In the genomic region with DNA sequence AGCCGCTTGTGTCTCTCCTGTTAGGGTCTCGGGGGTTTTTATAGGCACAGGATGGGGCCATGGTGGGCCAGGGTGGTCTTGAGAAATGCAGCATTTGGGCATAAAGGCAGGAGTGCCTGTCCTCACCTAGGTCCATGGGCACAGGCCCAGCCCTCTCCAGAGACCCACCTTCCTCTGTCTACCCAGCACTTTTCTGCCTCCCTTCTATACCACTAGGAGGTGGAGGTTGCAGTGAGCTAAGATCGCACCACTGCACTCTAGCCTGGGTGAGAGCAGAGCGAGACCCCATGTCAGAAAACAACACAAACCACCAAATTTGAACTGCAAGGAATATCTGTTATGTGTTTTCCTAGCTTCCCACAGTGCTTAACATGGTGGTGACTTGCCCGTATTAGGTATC, we compare ENCODE assay signal across 18 cellular contexts. TPM values are rescaled to one million over a fixed set of nuclear protein-coding genes. Genes with fewer than 3 reads are reported as not detected.
DNase-seq lines count a peak whose midpoint lies in the region; ATAC-seq, FAIRE-seq and TF ChIP-seq lines count a peak whose summit lies in the region.
"Had no signal": no experiment of that assay in that cellular context is flagged by ENCODE, and none has a peak within 500 bp of the region (broad histone marks: within the 10 kb centered on the region; RNA-seq: fewer than 3 reads in every experiment).

No MANE protein-coding gene starts in this region.

- H3K27me3 Mint-ChIP-seq in CD14-positive monocyte (ENCODE audit: low read depth in 3 of 3), result no peaks in the 10 kb centered on the region
- H3K27me3 Mint-ChIP-seq: CD4-positive, alpha-beta T cell had no signal

- TF ChIP-seq RAD21 in H1 (IDR thresholded peaks at IDR 0.05 in 1 of 2, conservative IDR thresholded peaks at IDR 0.05 in 1 of 2; ENCODE audit: low read depth in 2 of 2, low read length in 2 of 2), result peak; percentile 24 to 41; a peak in 2 of 4 replicates

- no peak overlapping the region for H3K23ac ChIP-seq in H1 (ENCODE audit: insufficient read length)

- FAIRE-seq in H1 (lab: Jason Lieb, UNC), result peak; percentile 19
- FAIRE-seq: A549 had no signal

- BruUV-seq in OCI-LY7 (replicated peaks; lab: Mats Ljungman, UMichigan), result no TSS peak

- no peak overlapping the region for H2AK5ac ChIP-seq in H1 (ENCODE audit: low read depth, low read length)

- H3K4me1 ChIP-seq in DND-41 (ENCODE audit: insufficient read depth, low read length), result peaks cover 13% of the 10 kb centered on the region
- H3K4me1 ChIP-seq in OCI-LY7 (ENCODE audit: insufficient read depth, low read length, poor library complexity, severe bottlenecking), result peaks cover 35% of the 10 kb centered on the region
- H3K4me1 ChIP-seq in H1 (replicated peaks in 1 of 4; ENCODE audit: control insufficient read depth in 3 of 4, insufficient read depth in 4 of 4, low read length in 3 of 4), result no peaks in the 10 kb centered on the region; a peak in 2 of 7 replicates
- H3K4me1 ChIP-seq: A549, HAP-1 had no signal

- H3K4me2 ChIP-seq in DND-41 (ENCODE audit: insufficient read depth, low read length) (no peak overlapping the region), OCI-LY7 (ENCODE audit: low read length) (no peak overlapping the region), H1 (ENCODE audit: insufficient read depth in 1 of 2, low read depth in 2 of 2, low read length in 2 of 2) (no peak overlapping the region)
- H3K4me2 ChIP-seq: A549 had no signal

- H3K36me3 ChIP-seq in DND-41 (ENCODE audit: insufficient read depth, low read length) (peaks cover 15% of the 10 kb centered on the region), OCI-LY7 (ENCODE audit: insufficient read depth, low read length) (peaks cover 16% of the 10 kb centered on the region), H1 (ENCODE audit: control insufficient read depth in 2 of 4, insufficient read depth in 4 of 4, low read length in 3 of 4) (no peaks in the 10 kb centered on the region)
- H3K36me3 ChIP-seq: HAP-1 had no signal

- H3K9me3 Mint-ChIP-seq in CD14-positive monocyte, result peaks cover 0 to 4% (median 0%) of the 10 kb centered on the region in 7 donors
- H3K9me3 Mint-ChIP-seq: CD4-positive, alpha-beta T cell had no signal

- H2AFZ ChIP-seq in DND-41 (ENCODE audit: low read depth, low read length) (no peak overlapping the region), OCI-LY7 (ENCODE audit: low read length) (no peak overlapping the region), H1 (ENCODE audit: low read length) (no peak overlapping the region)

- CTCF ChIA-PET in OCI-LY7 (lab: Charles Lee; ENCODE audit: unreplicated experiment) (no interaction called here), H1 (lab: Charles Lee; ENCODE audit: partially characterized antibody) (interaction anchor here (1.0 to 1.6 kb wide), 3 partner anchors 10 to 70 kb away, joined by 3 to 9 read pairs (median 7); no protein-coding TSS in a partner anchor)

- intact Hi-C loops in OCI-LY7 (cut with micrococcal nuclease; ENCODE audit: unreplicated experiment) (no loop called here), CD14-positive monocyte (cut with micrococcal nuclease) (loop anchor here in 1 of 2 donors (10.0 kb wide), 2 partner anchors 45 to 55 kb away; a partner anchor contains a TSS)

- no peak overlapping the region for H2BK15ac ChIP-seq in H1 (ENCODE audit: low read length)

- H3K27me3 ChIP-seq in DND-41 (ENCODE audit: insufficient read depth, low read length, poor library complexity) (no peaks in the 10 kb centered on the region), H1 (replicated peaks in 1 of 4; ENCODE audit: control insufficient read depth in 3 of 4, extremely low read depth in 1 of 4, insufficient read depth in 3 of 4, low read length in 3 of 4) (no peaks in the 10 kb centered on the region)

- no peak for TF ChIP-seq EP300 in H1 (IDR thresholded peaks at IDR 0.05; ENCODE audit: borderline replicate concordance in 1 of 2, low read depth in 2 of 2, low read length in 2 of 2)

- ATAC-seq in DND-41 (ENCODE audit: insufficient read depth, low read depth) (peak; percentile 67), HG03442 (IDR thresholded peaks at IDR 0.05; ENCODE audit: unreplicated experiment) (no peak)

- no peak overlapping the region for H3K56ac ChIP-seq in H1 (replicated peaks; ENCODE audit: insufficient read length, low read depth, low read length)

- DNase-seq in DND-41, result no peak
- no peak for DNase-seq in OCI-LY7 (ENCODE audit: low spot score)
- no peak for DNase-seq in H1 (ENCODE audit: low read depth in 1 of 2, low spot score in 2 of 2)
- no peak for DNase-seq in NCI-H146 treated with DMSO at 0.1 percent for 48 hours (lab: John Stamatoyannopoulos, UW; ENCODE audit: unreplicated experiment)
- DNase-seq in SW480 (ENCODE audit: low spot score), result no peak
- DNase-seq in CD14-positive monocyte (ENCODE audit: low spot score), result no peak
- DNase-seq: Calu3; CD4-positive, alpha-beta T cell; IMR-90; NCI-H1048; NCI-H1694 treated with DMSO at 0.1 percent for 48 hours; NCI-H345; NCI-H69; SHP77 treated with DMSO at 0.1 percent for 48 hours had no signal

- no peak overlapping the region for H3K14ac ChIP-seq in H1 (ENCODE audit: insufficient read length)

- H3K27ac ChIP-seq in DND-41 (ENCODE audit: low read length) (peak overlapping the region; percentile 27; the same call in 1 of the 2 replicates), OCI-LY7 (ENCODE audit: low read depth, low read length, poor library complexity, severe bottlenecking) (no peak overlapping the region), H1 (ENCODE audit: low read depth, low read length) (no peak overlapping the region)
- H3K27ac ChIP-seq: A549 had no signal

- H3K23me2 ChIP-seq in H1 (ENCODE audit: low read depth, low read length), result no peaks in the 10 kb centered on the region

- H4K5ac ChIP-seq in H1 (ENCODE audit: insufficient read length, low read depth, low read length), result no peak overlapping the region

- POLR2A ChIA-PET in OCI-LY7 (lab: Charles Lee), result interaction anchor here (0.6 to 8.4 kb wide), 3 partner anchors 13 to 350 kb away, joined by 3 to 84 read pairs (median 4); no protein-coding TSS in a partner anchor
- POLR2A ChIA-PET in H1 (lab: Charles Lee; ENCODE audit: partially characterized antibody), result interaction anchor here (1.5 kb wide), 1 partner anchor 11 kb away, joined by 3 read pairs; no protein-coding TSS in a partner anchor

- no peak overlapping the region for H2BK12ac ChIP-seq in H1 (ENCODE audit: low read depth, low read length)

- H2BK120ac ChIP-seq in H1 (replicated peaks; ENCODE audit: low read depth, low read length), result no peak overlapping the region

- no peak overlapping the region for H3K18ac ChIP-seq in H1 (ENCODE audit: extremely low read depth, low read length)

- no peak for TF ChIP-seq POLR2A in H1 (IDR thresholded peaks at IDR 0.05; ENCODE audit: control extremely low read depth in 1 of 2, low read depth in 2 of 2, low read length in 2 of 2)

- 0 out of 2 replicates have a peak overlapping the region, but pooled peaks have one; percentile 16 for H2BK5ac ChIP-seq in H1 (ENCODE audit: low read depth, low read length)

- no peak overlapping the region; the same call in 1 of the 2 replicates for H4K8ac ChIP-seq in H1 (ENCODE audit: extremely low read depth, insufficient read depth, low read length)

- H3K9me2 ChIP-seq in OCI-LY7 (ENCODE audit: insufficient read depth, low read length), result no peaks in the 10 kb centered on the region

- H3K79me2 ChIP-seq in DND-41 (ENCODE audit: insufficient read depth, low read length) (peaks cover 97% of the 10 kb centered on the region), OCI-LY7 (ENCODE audit: insufficient read depth, low read depth, low read length) (peaks cover 36% of the 10 kb centered on the region; the same call in 1 of the 2 replicates), H1 (ENCODE audit: control insufficient read depth in 1 of 2, insufficient read depth in 2 of 2, low read length in 2 of 2) (peaks cover 0 to 39% of the 10 kb centered on the region in 2 experiments; a peak in 2 of 4 replicates)

- H3K9ac ChIP-seq in DND-41 (ENCODE audit: low read depth, low read length), result no peak overlapping the region
- no peak overlapping the region for H3K9ac ChIP-seq in H1 (replicated peaks in 1 of 4; ENCODE audit: extremely low read depth in 1 of 4, low read depth in 3 of 4, low read length in 3 of 4)

- H3K9me3 ChIP-seq in DND-41 (ENCODE audit: insufficient read depth, low read length, severe bottlenecking), result no peaks in the 10 kb centered on the region
- no peaks in the 10 kb centered on the region for H3K9me3 ChIP-seq in OCI-LY7 (ENCODE audit: low read length)
- no peaks in the 10 kb centered on the region for H3K9me3 ChIP-seq in H1 (ENCODE audit: insufficient read depth in 2 of 2, low read depth in 1 of 2, low read length in 1 of 2)
- H3K9me3 ChIP-seq: A549, HAP-1 had no signal

- TF ChIP-seq CTCF in DND-41 (IDR thresholded peaks at IDR 0.05; ENCODE audit: borderline replicate concordance, extremely low read depth, low read length, poor library complexity, severe bottlenecking) (peak; percentile 49), GM12875 (IDR thresholded peaks at IDR 0.05; ENCODE audit: borderline replicate concordance, insufficient read depth, low read depth, low read length) (0 out of 2 replicates have a peak, but pooled peaks have one; percentile 7), OCI-LY7 (conservative IDR thresholded peaks at IDR 0.05; ENCODE audit: low read length) (peak; percentile 49), H1 (IDR thresholded peaks at IDR 0.05; ENCODE audit: control extremely low read depth in 1 of 3, insufficient read depth in 1 of 3, low read depth in 1 of 3, low read length in 3 of 3) (peak in 2 of 3 experiments; percentile 39 to 55; a peak in 3 of 4 replicates), CD14-positive monocyte (IDR thresholded peaks at IDR 0.05) (no peak)

- no peak overlapping the region for H3K4ac ChIP-seq in H1 (replicated peaks; ENCODE audit: insufficient read length, low read depth, low read length)

- H3K79me1 ChIP-seq in H1 (ENCODE audit: low read depth, low read length), result peaks cover 3% of the 10 kb centered on the region; the same call in 1 of the 2 replicates

- peak overlapping the region in 3 of 7 donors; percentile 16 to 46 (median 20) for H3K27ac Mint-ChIP-seq in CD14-positive monocyte
- H3K27ac Mint-ChIP-seq: CD4-positive, alpha-beta T cell had no signal

- H3K4me1 Mint-ChIP-seq in CD14-positive monocyte, result peaks cover 30% of the 10 kb centered on the region

- peaks cover 6 to 19% of the 10 kb centered on the region in 2 donors for H3K36me3 Mint-ChIP-seq in CD14-positive monocyte

- H4K91ac ChIP-seq in H1 (replicated peaks; ENCODE audit: insufficient read length, low read length), result no peak overlapping the region

- H2BK20ac ChIP-seq in H1 (ENCODE audit: low read length), result no peak overlapping the region

- no peak overlapping the region for H3K4me3 Mint-ChIP-seq in CD14-positive monocyte
- H3K4me3 Mint-ChIP-seq: CD4-positive, alpha-beta T cell had no signal

- WGBS in H1 (ENCODE audit: extremely low coverage in 1 of 2, insufficient coverage in 1 of 2, insufficient read length in 1 of 2, insufficient replicate concordance in 2 of 2, low coverage in 1 of 2, low lambda C conversion rate in 2 of 2, missing lambda C conversion rate in 1 of 2), 2 experiments, result 95% methylated on average over 5 of the region's 5 CpGs; no CpG with 5 or more reads in 1 of the 2 experiments

- H4K20me1 ChIP-seq in DND-41 (ENCODE audit: insufficient read depth, low read length) (peaks cover 31% of the 10 kb centered on the region; the same call in 1 of the 2 replicates), OCI-LY7 (ENCODE audit: insufficient read depth, low read length) (no peaks in the 10 kb centered on the region), H1 (replicated peaks in 1 of 2; ENCODE audit: control insufficient read depth in 1 of 2, insufficient read depth in 2 of 2, low read length in 2 of 2) (peaks cover 0 to 3% of the 10 kb centered on the region in 2 experiments)

- no peak overlapping the region for H3K4me3 ChIP-seq in DND-41 (ENCODE audit: low read depth in 1 of 2, low read length in 2 of 2)
- H3K4me3 ChIP-seq in GM12875 (ENCODE audit: low read depth, low read length), result no peak overlapping the region
- no peak overlapping the region for H3K4me3 ChIP-seq in OCI-LY7 (ENCODE audit: low read depth, low read length, poor library complexity, severe bottlenecking)
- no peak overlapping the region for H3K4me3 ChIP-seq in H1 (ENCODE audit: extremely low read depth in 1 of 4, insufficient read depth in 2 of 4, low read depth in 3 of 4, low read length in 4 of 4)
- H3K4me3 ChIP-seq: A549, HAP-1 had no signal

RNA-seq across cellular contexts. Expression of a gene that starts 38.0 kb away (rescaled TPM):
- total RNA-seq in OCI-LY7 (2014; rRNA removed; shearing (Covaris generic)), result 3.9 and 4.7 TPM in 2 replicates
- total RNA-seq in OCI-LY7 (2022), result 19.4 and 22.4 TPM in 2 replicates
- 31.1 and 33.5 TPM in 2 replicates for total RNA-seq in H1 (2021; fragmentation: NEBNext Ultra II Directional; extraction: Animal tissue kit (Norgen Biotek cat#: 25700))
- polyA plus RNA-seq in H1 (2011; rRNA removed), result 3.8 TPM in 2 replicates
- polyA plus RNA-seq in H1 (2011; cell fraction: cytosol; rRNA removed), result 5.4 TPM
- polyA plus RNA-seq in H1 (2011; cell fraction: nucleus; rRNA removed), result 4.7 TPM
- polyA plus RNA-seq in H1 (2012, experiment 1 of 2), result 3.6 to 10.1 TPM (median 7.9 TPM) in 4 replicates
- 0.80 TPM for polyA plus RNA-seq in H1 (2012, experiment 2 of 2)
- polyA plus RNA-seq in H1 (2013, experiment 1 of 2), result 11.8 TPM
- 11.7 TPM for polyA plus RNA-seq in H1 (2013, experiment 2 of 2)
- 26.2 and 41.0 TPM in 2 replicates for polyA minus RNA-seq in H1 (2011; rRNA and poly(A)+ RNA removed)
- 36.5 TPM for polyA minus RNA-seq in H1 (2011; cell fraction: cytosol; rRNA and poly(A)+ RNA removed)
- polyA minus RNA-seq in H1 (2011; cell fraction: nucleus; rRNA and poly(A)+ RNA removed), result 21.6 TPM
- polyA plus RNA-seq in CD14-positive monocyte, result 1 to 10 TPM; 3.9 to 7.0 TPM

RNA-seq across cellular contexts. Expression of a gene that starts 53.3 kb away (rescaled TPM):
- total RNA-seq in OCI-LY7 (2014; rRNA removed; shearing (Covaris generic)), result 78.2 and 90.1 TPM in 2 replicates
- total RNA-seq in OCI-LY7 (2022), result 146 and 181 TPM in 2 replicates
- 15.7 and 18.1 TPM in 2 replicates for total RNA-seq in H1 (2021; fragmentation: NEBNext Ultra II Directional; extraction: Animal tissue kit (Norgen Biotek cat#: 25700))
- 3.0 and 4.8 TPM in 2 replicates for polyA plus RNA-seq in H1 (2011; rRNA removed)
- polyA plus RNA-seq in H1 (2011; cell fraction: cytosol; rRNA removed), result 7.4 TPM
- 2.6 TPM for polyA plus RNA-seq in H1 (2011; cell fraction: nucleus; rRNA removed)
- polyA plus RNA-seq in H1 (2012, experiment 1 of 2), result 6.1 to 12.9 TPM (median 7.8 TPM) in 4 replicates
- 3.4 TPM for polyA plus RNA-seq in H1 (2012, experiment 2 of 2)
- polyA plus RNA-seq in H1 (2013, experiment 1 of 2), result 11.3 TPM
- 10.5 TPM for polyA plus RNA-seq in H1 (2013, experiment 2 of 2)
- 2.1 and 2.9 TPM in 2 replicates for polyA minus RNA-seq in H1 (2011; rRNA and poly(A)+ RNA removed)
- 6.5 TPM for polyA minus RNA-seq in H1 (2011; cell fraction: cytosol; rRNA and poly(A)+ RNA removed)
- 6.4 TPM for polyA minus RNA-seq in H1 (2011; cell fraction: nucleus; rRNA and poly(A)+ RNA removed)
- polyA plus RNA-seq in CD14-positive monocyte, result 10 to 100 TPM; 47.3 to 56.6 TPM
